12 cellular contexts compared by ENCODE assay signal in the genomic region with DNA sequence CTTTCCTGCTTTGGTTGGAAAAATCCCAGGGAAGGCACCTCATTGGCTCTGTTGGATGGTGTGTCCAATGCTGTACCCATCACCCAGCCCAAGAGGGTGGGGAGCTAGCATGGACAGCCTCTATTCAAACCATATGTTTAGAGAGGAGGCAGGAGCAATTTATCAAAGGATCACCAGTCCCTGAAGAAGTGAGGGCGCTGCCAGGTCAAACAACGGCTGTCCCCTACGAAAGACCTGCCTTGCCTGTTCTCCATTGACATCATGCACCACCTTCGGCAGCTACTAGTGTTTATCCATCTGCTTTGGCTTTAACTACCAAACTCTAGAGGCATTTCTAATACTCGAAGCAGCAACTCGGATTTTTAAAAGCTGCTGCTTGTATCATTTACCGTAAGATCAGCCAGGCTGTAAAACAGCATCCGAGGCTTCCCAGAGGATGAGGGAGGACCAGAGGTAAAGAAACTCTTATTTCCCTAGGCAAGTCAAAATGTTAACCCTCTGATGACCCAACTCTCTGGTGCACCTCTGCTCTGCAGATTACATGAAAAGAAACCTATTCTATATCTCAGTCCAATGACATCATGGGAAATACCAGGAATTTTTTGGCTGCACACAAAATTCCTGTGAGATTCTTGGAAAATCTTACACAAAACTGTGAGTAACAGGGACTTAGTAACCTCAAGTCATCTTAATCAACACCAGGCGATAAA.
DNase-seq lines count a peak whose midpoint lies in the region; ATAC-seq and TF ChIP-seq lines count a peak whose summit lies in the region.
"Had no signal": no experiment of that assay in that cellular context is flagged by ENCODE, and none has a peak within 500 bp of the region (broad histone marks: within the 10 kb centered on the region; RNA-seq: fewer than 3 reads in every experiment).

No MANE protein-coding gene starts in this region.

- peak; percentile 57 for ATAC-seq in foreskin keratinocyte

- H3K27me3 ChIP-seq in foreskin keratinocyte (no peaks in the 10 kb centered on the region), subcutaneous abdominal adipose tissue (ENCODE audit: control insufficient read depth in 5 of 5, insufficient read depth in 4 of 5, low read length in 5 of 5) (no peaks in the 10 kb centered on the region)

- H3K4me3 ChIP-seq in HFF-Myc (replicated peaks; ENCODE audit: low read depth, low read length) = no peak overlapping the region
- peak overlapping the region in 3 of 5 donors; percentile 8 to 14 (median 12) for H3K4me3 ChIP-seq in subcutaneous abdominal adipose tissue (ENCODE audit: low read depth in 1 of 5, low read length in 5 of 5)

- no peak overlapping the region for H3K4me3 Mint-ChIP-seq in activated naive CD4-positive, alpha-beta T cell treated with anti-CD3 and anti-CD28 coated beads, Interleukin-2, amount 10 ng/mL, durations not matched to agents 7 days and 5 days
- H3K4me3 Mint-ChIP-seq: T-helper 2 cell treated with Interferon-gamma antibody and Interleukin-4, amounts not matched to agents 5 μg/mL and 100 μg/mL, for 36 hours had no signal

- DNase-seq in HFF-Myc (ENCODE audit: extremely low read depth, low read depth) (peak; percentile 75), amniotic epithelial cell (ENCODE audit: low read depth) (peak; percentile 92), foreskin keratinocyte (peak; percentile 67 to 87), UCSD-AML1 (lab: John Stamatoyannopoulos, UW; ENCODE audit: unreplicated experiment) (no peak), ecto neural progenitor cell (ENCODE audit: low spot score) (no peak), NCI-H146 treated with DMSO at 0.1 percent for 48 hours (lab: John Stamatoyannopoulos, UW; ENCODE audit: unreplicated experiment) (no peak)
- no peak for DNase-seq in activated naive CD4-positive, alpha-beta T cell treated with anti-CD3 and anti-CD28 coated beads, Interleukin-2, amount 10 ng/mL, durations not matched to agents 7 days and 5 days
- DNase-seq: NCI-H2081 treated with DMSO at 0.1 percent for 48 hours; stimulated activated CD4-positive, alpha-beta T cell treated with anti-CD3 and anti-CD28 coated beads, Interleukin-2, amount 100 ng/mL, for 24 hours; stimulated activated naive CD4-positive, alpha-beta T cell had no signal

- H3K9ac ChIP-seq in subcutaneous abdominal adipose tissue (ENCODE audit: low read length in 5 of 5) = peak overlapping the region in 3 of 5 donors; percentile 27 to 70 (median 51)

- H3K27ac ChIP-seq in foreskin keratinocyte (peak overlapping the region; percentile 33), subcutaneous abdominal adipose tissue (ENCODE audit: low read depth, low read length) (no peak overlapping the region)

- CTCF ChIA-PET in activated naive CD4-positive, alpha-beta T cell treated with anti-CD3 and anti-CD28 coated beads, Interleukin-2, amount 10 ng/mL, durations not matched to agents 7 days and 5 days (lab: Charles Lee) = no interaction called here

- peaks cover 7% of the 10 kb centered on the region for H3K9me3 Mint-ChIP-seq in activated naive CD4-positive, alpha-beta T cell treated with anti-CD3 and anti-CD28 coated beads, Interleukin-2, amount 10 ng/mL, durations not matched to agents 7 days and 5 days
- H3K9me3 Mint-ChIP-seq: T-helper 2 cell treated with Interferon-gamma antibody and Interleukin-4, amounts not matched to agents 5 μg/mL and 100 μg/mL, for 36 hours had no signal

- H3K4me1 ChIP-seq in foreskin keratinocyte (peaks cover 9% of the 10 kb centered on the region), subcutaneous abdominal adipose tissue (ENCODE audit: control insufficient read depth in 5 of 5, insufficient read depth in 5 of 5, low read length in 5 of 5) (peaks cover 5 to 16% (median 14%) of the 10 kb centered on the region in 5 donors)

- H3K4me1 Mint-ChIP-seq in activated naive CD4-positive, alpha-beta T cell treated with anti-CD3 and anti-CD28 coated beads, Interleukin-2, amount 10 ng/mL, durations not matched to agents 7 days and 5 days = no peaks in the 10 kb centered on the region

- no peaks in the 10 kb centered on the region for H3K27me3 Mint-ChIP-seq in activated naive CD4-positive, alpha-beta T cell treated with anti-CD3 and anti-CD28 coated beads, Interleukin-2, amount 10 ng/mL, durations not matched to agents 7 days and 5 days

- H3K36me3 ChIP-seq in subcutaneous abdominal adipose tissue (ENCODE audit: control insufficient read depth in 5 of 5, insufficient read depth in 5 of 5, low read length in 5 of 5) = no peaks in the 10 kb centered on the region

- H3K36me3 Mint-ChIP-seq in activated naive CD4-positive, alpha-beta T cell treated with anti-CD3 and anti-CD28 coated beads, Interleukin-2, amount 10 ng/mL, durations not matched to agents 7 days and 5 days = no peaks in the 10 kb centered on the region

- H3K9me3 ChIP-seq in subcutaneous abdominal adipose tissue (ENCODE audit: control insufficient read depth in 5 of 5, low read length in 5 of 5) = no peaks in the 10 kb centered on the region

- TF ChIP-seq CTCF in HFF-Myc (IDR thresholded peaks at IDR 0.05; ENCODE audit: low read depth, low read length, missing control alignments) (no peak), foreskin keratinocyte (conservative IDR thresholded peaks at IDR 0.05) (no peak)

- H3K27ac Mint-ChIP-seq in activated naive CD4-positive, alpha-beta T cell treated with anti-CD3 and anti-CD28 coated beads, Interleukin-2, amount 10 ng/mL, durations not matched to agents 7 days and 5 days = no peak overlapping the region
- H3K27ac Mint-ChIP-seq: T-helper 2 cell treated with Interferon-gamma antibody and Interleukin-4, amounts not matched to agents 5 μg/mL and 100 μg/mL, for 36 hours had no signal

Comparison
In these comparisons a context has a peak if more than half of its experiments do, and no peak if none do; other contexts are left out.
1. DNase-seq: peak in HFF-Myc (single experiment), amniotic epithelial cell (single experiment) and foreskin keratinocyte (2 of 2); none in UCSD-AML1 (single experiment), ecto neural progenitor cell (single experiment), NCI-H146 treated with DMSO at 0.1 percent for 48 hours (single experiment) and activated naive CD4-positive, alpha-beta T cell treated with anti-CD3 and anti-CD28 coated beads, Interleukin-2, amount 10 ng/mL, durations not matched to agents 7 days and 5 days (single experiment).